11 cellular contexts compared by ENCODE assay signal in the genomic region with DNA sequence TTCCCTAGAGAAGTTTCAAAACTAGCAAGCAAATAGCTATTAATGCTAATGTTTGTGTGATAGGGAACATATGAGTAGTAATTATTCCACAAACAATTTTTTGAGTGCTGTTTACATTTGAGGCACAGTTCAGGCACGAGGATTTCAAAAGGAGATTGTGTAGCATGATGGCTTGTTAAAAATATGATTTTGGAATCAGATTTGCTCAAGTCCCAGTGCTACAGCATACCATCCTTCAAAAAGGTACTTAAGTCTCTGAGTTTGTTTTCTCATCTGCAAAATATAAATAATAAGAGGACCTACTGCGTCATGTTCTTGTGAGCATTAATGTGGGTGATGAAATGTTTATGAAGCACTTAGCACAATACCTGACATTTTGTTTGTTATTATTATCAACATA. TPM values are rescaled to one million over a fixed set of nuclear protein-coding genes. Genes with fewer than 3 reads are reported as not detected.
"Had no signal": no experiment of that assay in that cellular context is flagged by ENCODE, and none has a peak within 500 bp of the region (broad histone marks: within the 10 kb centered on the region; RNA-seq: fewer than 3 reads in every experiment).

No MANE protein-coding gene starts in this region.

- H3K27ac ChIP-seq: GM23248, HL-60 had no signal

- H3K4me3 ChIP-seq: GM23248, HAP-1 had no signal

- H3K9me3 ChIP-seq: HAP-1 had no signal

- H3K4me1 ChIP-seq: HAP-1 had no signal

- DNase-seq: GM23248, GOT3, H7, HFFc6, KBM-7 had no signal

- H3K36me3 ChIP-seq: HAP-1 had no signal

- ATAC-seq: HCT116, HepG2 had no signal

RNA-seq across cellular contexts. Expression of a gene that starts 11.3 kb away (rescaled TPM):
- total RNA-seq: GM23248, H4, H7, HepG2, HFFc6, HT1080 had no signal

RNA-seq across cellular contexts. Expression of a gene that starts 50.9 kb away (rescaled TPM):
- total RNA-seq: GM23248, H7, HepG2, HFFc6, HT1080 had no signal
